Comparison of ENCODE assay signal across 8 cellular contexts in genomic region chr12:96208801-96209534, GRCh38. TPM values are rescaled to one million over a fixed set of nuclear protein-coding genes. Genes with fewer than 3 reads are reported as not detected.
A peak's percentile ranks its signal among the peaks of the same experiment; 100 is the strongest.
DNase-seq lines count a peak whose midpoint lies in the region; ATAC-seq and TF ChIP-seq lines count a peak whose summit lies in the region.

No MANE protein-coding gene starts in this region.

- peaks cover 27% of the 10 kb centered on the region for H3K79me2 ChIP-seq in DND-41 (ENCODE audit: insufficient read depth, low read length)

- no peaks in the 10 kb centered on the region for H3K9me3 ChIP-seq in DND-41 (ENCODE audit: insufficient read depth, low read length, severe bottlenecking)

- H3K4me1 ChIP-seq in DND-41 (ENCODE audit: insufficient read depth, low read length), result peaks cover 46% of the 10 kb centered on the region

- TF ChIP-seq CTCF in DND-41 (IDR thresholded peaks at IDR 0.05; ENCODE audit: borderline replicate concordance, extremely low read depth, low read length, poor library complexity, severe bottlenecking), result no peak

- no peak overlapping the region for H2AFZ ChIP-seq in DND-41 (ENCODE audit: low read depth, low read length)

- no peaks in the 10 kb centered on the region for H3K27me3 ChIP-seq in DND-41 (ENCODE audit: insufficient read depth, low read length, poor library complexity)

- DNase-seq in DND-41, result peak; percentile 34
- DNase-seq in NCI-H2171 treated with DMSO at 0.1 percent for 48 hours (lab: John Stamatoyannopoulos, UW), result peak; percentile 72
- peak; percentile 92 for DNase-seq in dermis microvascular lymphatic vessel endothelial cell (ENCODE audit: low read depth in 2 of 2)
- DNase-seq in pons (ENCODE audit: low spot score), result peak; percentile 46
- DNase-seq in NCI-H82 (lab: John Stamatoyannopoulos, UW), result no peak
- no peak for DNase-seq in NCI-H187 (lab: John Stamatoyannopoulos, UW)

- no peaks in the 10 kb centered on the region for H3K36me3 ChIP-seq in DND-41 (ENCODE audit: insufficient read depth, low read length)

- H3K4me2 ChIP-seq in DND-41 (ENCODE audit: insufficient read depth, low read length), result no peak overlapping the region

- H4K20me1 ChIP-seq in DND-41 (ENCODE audit: insufficient read depth, low read length), result peaks cover 11% of the 10 kb centered on the region; the same call in 1 of the 2 replicates

- H3K4me3 ChIP-seq in DND-41 (ENCODE audit: low read depth in 1 of 2, low read length in 2 of 2), result no peak overlapping the region

- H3K9ac ChIP-seq in DND-41 (ENCODE audit: low read depth, low read length), result no peak overlapping the region

- ATAC-seq in DND-41 (ENCODE audit: insufficient read depth, low read depth) (peak; percentile 43; the same call in 2 of the 3 replicates), GM18520 (IDR thresholded peaks at IDR 0.05; ENCODE audit: unreplicated experiment) (no peak), HG02870 (IDR thresholded peaks at IDR 0.05; ENCODE audit: unreplicated experiment) (no peak)

- no peak overlapping the region for H3K27ac ChIP-seq in DND-41 (ENCODE audit: low read length)

RNA-seq across cellular contexts. Expression of gene ELK3, which starts 14.8 kb away (rescaled TPM):
- total RNA-seq in dermis microvascular lymphatic vessel endothelial cell, result 50.2 and 67.6 TPM in 2 replicates

Comparison
In these comparisons a context has a peak if more than half of its experiments do, and no peak if none do; other contexts are left out.
1. DNase-seq: peak in DND-41 (single experiment), NCI-H2171 treated with DMSO at 0.1 percent for 48 hours (single experiment), dermis microvascular lymphatic vessel endothelial cell (2 of 2) and pons (single experiment); none in NCI-H82 (single experiment) and NCI-H187 (0 of 2).